11 cellular contexts compared by ENCODE assay signal in the genomic region with DNA sequence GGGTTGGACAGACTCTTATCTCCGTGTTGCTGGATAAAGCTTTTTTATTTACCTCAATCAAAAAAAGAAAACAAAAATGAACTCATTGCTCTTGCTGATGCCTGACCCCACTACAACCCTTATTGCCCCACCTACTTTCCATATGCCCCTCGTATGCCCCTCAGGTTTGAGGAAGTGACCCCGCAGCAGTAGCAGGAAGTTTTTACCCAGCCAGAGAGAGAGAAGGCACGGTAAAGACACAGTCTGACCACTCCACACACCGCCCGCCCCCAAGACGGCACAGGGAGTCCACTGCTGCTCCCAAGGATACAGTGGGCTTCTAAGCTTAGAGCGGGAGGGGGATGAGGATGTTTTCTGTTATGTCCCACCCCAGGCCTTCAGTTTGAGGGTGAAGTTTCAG. TPM values are rescaled to one million over a fixed set of nuclear protein-coding genes. Genes with fewer than 3 reads are reported as not detected.
DNase-seq lines count a peak whose midpoint lies in the region; ATAC-seq and TF ChIP-seq lines count a peak whose summit lies in the region.
"Had no signal": no experiment of that assay in that cellular context is flagged by ENCODE, and none has a peak within 500 bp of the region (broad histone marks: within the 10 kb centered on the region; RNA-seq: fewer than 3 reads in every experiment).

No MANE protein-coding gene starts in this region.

- H3K36me3 ChIP-seq in right atrium auricular region: peaks cover 52% of the 10 kb centered on the region
- peaks cover 53 to 57% (median 57%) of the 10 kb centered on the region in 3 donors for H3K36me3 ChIP-seq in tibial artery

- TF ChIP-seq CTCF in right atrium auricular region (IDR thresholded peaks at IDR 0.05) (no peak), tibial artery (IDR thresholded peaks at IDR 0.05) (no peak)

- no peak for DNase-seq in activated CD4-positive, alpha-beta memory T cell treated with anti-CD3 and anti-CD28 coated beads, Interleukin-2, amount 10 ng/mL, durations not matched to agents 7 days and 5 days
- DNase-seq in activated CD4-positive, alpha-beta memory T cell treated with anti-CD3 and anti-CD28 coated beads for 36 hours: no peak
- DNase-seq in T-cell (peak in 1 of 34 experiments; percentile 18), right atrium auricular region (ENCODE audit: low spot score) (no peak), tibial artery (peak in 1 of 2 donors; percentile 68), NCI-H774 (lab: John Stamatoyannopoulos, UW) (no peak), NCI-H748 (lab: John Stamatoyannopoulos, UW; ENCODE audit: unreplicated experiment) (no peak)
- DNase-seq: ACHN; activated naive CD4-positive, alpha-beta T cell treated with Interleukin-2 at 50 U/mL for 16 hours had no signal

- H3K9me3 ChIP-seq in right atrium auricular region (no peaks in the 10 kb centered on the region), tibial artery (no peaks in the 10 kb centered on the region)

- peaks cover 77% of the 10 kb centered on the region for H3K4me1 Mint-ChIP-seq in activated CD4-positive, alpha-beta memory T cell treated with anti-CD3 and anti-CD28 coated beads, Interleukin-2, amount 10 ng/mL, durations not matched to agents 7 days and 5 days
- peaks cover 47% of the 10 kb centered on the region for H3K4me1 Mint-ChIP-seq in activated CD4-positive, alpha-beta memory T cell treated with anti-CD3 and anti-CD28 coated beads for 36 hours (ENCODE audit: low read depth)
- H3K4me1 Mint-ChIP-seq in T-cell: peaks cover 77 to 93% (median 83%) of the 10 kb centered on the region in 3 donors

- peak overlapping the region; percentile 15 to 39 for H3K27ac ChIP-seq in right atrium auricular region
- H3K27ac ChIP-seq in tibial artery: peak overlapping the region; percentile 96 to 97

- no peak overlapping the region for H3K4me3 Mint-ChIP-seq in activated CD4-positive, alpha-beta memory T cell treated with anti-CD3 and anti-CD28 coated beads, Interleukin-2, amount 10 ng/mL, durations not matched to agents 7 days and 5 days
- H3K4me3 Mint-ChIP-seq in activated CD4-positive, alpha-beta memory T cell treated with anti-CD3 and anti-CD28 coated beads for 36 hours: no peak overlapping the region
- no peak overlapping the region for H3K4me3 Mint-ChIP-seq in T-cell

- CTCF ChIA-PET in activated CD4-positive, alpha-beta memory T cell treated with anti-CD3 and anti-CD28 coated beads, Interleukin-2, amount 10 ng/mL, durations not matched to agents 7 days and 5 days (lab: Charles Lee): interaction anchor here (0.9 to 16.1 kb wide), 4 partner anchors 9 to 197 kb away, joined by 3 to 225 read pairs (median 32); no protein-coding TSS in a partner anchor
- CTCF ChIA-PET in activated CD4-positive, alpha-beta memory T cell treated with anti-CD3 and anti-CD28 coated beads for 36 hours (lab: Charles Lee): interaction anchor here (1.0 to 2.6 kb wide), 4 partner anchors 10 to 87 kb away, joined by 3 to 14 read pairs (median 4); no protein-coding TSS in a partner anchor
- CTCF ChIA-PET in T-cell (lab: Charles Lee): interaction anchor here in 1 of 2 donors (0.7 to 4.4 kb wide), 3 partner anchors 28 to 638 kb away, joined by 3 to 18 read pairs (median 3); no protein-coding TSS in a partner anchor

- H3K27me3 Mint-ChIP-seq in activated CD4-positive, alpha-beta memory T cell treated with anti-CD3 and anti-CD28 coated beads, Interleukin-2, amount 10 ng/mL, durations not matched to agents 7 days and 5 days: no peaks in the 10 kb centered on the region
- H3K27me3 Mint-ChIP-seq in activated CD4-positive, alpha-beta memory T cell treated with anti-CD3 and anti-CD28 coated beads for 36 hours: no peaks in the 10 kb centered on the region
- no peaks in the 10 kb centered on the region for H3K27me3 Mint-ChIP-seq in T-cell

- H3K27ac Mint-ChIP-seq in activated CD4-positive, alpha-beta memory T cell treated with anti-CD3 and anti-CD28 coated beads, Interleukin-2, amount 10 ng/mL, durations not matched to agents 7 days and 5 days: peak overlapping the region; percentile 8
- H3K27ac Mint-ChIP-seq in activated CD4-positive, alpha-beta memory T cell treated with anti-CD3 and anti-CD28 coated beads for 36 hours: no peak overlapping the region
- H3K27ac Mint-ChIP-seq in T-cell: peak overlapping the region; percentile 56

- H3K4me3 ChIP-seq in right atrium auricular region (no peak overlapping the region), tibial artery (no peak overlapping the region)

- no peak for ATAC-seq in T-cell (replicated peaks in 1 of 4)
- ATAC-seq in GM19397 (IDR thresholded peaks at IDR 0.05; ENCODE audit: unreplicated experiment): no peak
- ATAC-seq: Panc1 had no signal

- H3K27me3 ChIP-seq in right atrium auricular region: no peaks in the 10 kb centered on the region
- H3K27me3 ChIP-seq in tibial artery: no peaks in the 10 kb centered on the region

- intact Hi-C loops in activated CD4-positive, alpha-beta memory T cell treated with anti-CD3 and anti-CD28 coated beads for 36 hours (cut with micrococcal nuclease): no loop called here
- intact Hi-C loops in tibial artery (cut with DNase I; ENCODE audit: low total_unique reads): no loop called here

- POLR2A ChIA-PET in activated CD4-positive, alpha-beta memory T cell treated with anti-CD3 and anti-CD28 coated beads, Interleukin-2, amount 10 ng/mL, durations not matched to agents 7 days and 5 days (lab: Charles Lee): interaction anchor here (0.7 to 4.3 kb wide), 8 partner anchors 9 to 272 kb away, joined by 3 to 47 read pairs (median 4); partner anchors contain the start of gene PLEKHO1
- POLR2A ChIA-PET in activated CD4-positive, alpha-beta memory T cell treated with anti-CD3 and anti-CD28 coated beads for 36 hours (lab: Charles Lee): no interaction called here
- POLR2A ChIA-PET in T-cell (lab: Charles Lee): interaction anchor here in 1 of 2 donors (0.7 kb wide), 1 partner anchor 8 kb away, joined by 5 read pairs; no protein-coding TSS in a partner anchor

- H3K9me3 Mint-ChIP-seq in activated CD4-positive, alpha-beta memory T cell treated with anti-CD3 and anti-CD28 coated beads, Interleukin-2, amount 10 ng/mL, durations not matched to agents 7 days and 5 days: no peaks in the 10 kb centered on the region
- H3K9me3 Mint-ChIP-seq in activated CD4-positive, alpha-beta memory T cell treated with anti-CD3 and anti-CD28 coated beads for 36 hours: no peaks in the 10 kb centered on the region
- H3K9me3 Mint-ChIP-seq in T-cell: no peaks in the 10 kb centered on the region

- H3K36me3 Mint-ChIP-seq in activated CD4-positive, alpha-beta memory T cell treated with anti-CD3 and anti-CD28 coated beads, Interleukin-2, amount 10 ng/mL, durations not matched to agents 7 days and 5 days (ENCODE audit: low read depth): peaks cover 61% of the 10 kb centered on the region
- H3K36me3 Mint-ChIP-seq in activated CD4-positive, alpha-beta memory T cell treated with anti-CD3 and anti-CD28 coated beads for 36 hours: peaks cover 30% of the 10 kb centered on the region
- H3K36me3 Mint-ChIP-seq in T-cell: peaks cover 38% of the 10 kb centered on the region

- peaks cover 0 to 28% of the 10 kb centered on the region in 2 donors for H3K4me1 ChIP-seq in right atrium auricular region
- H3K4me1 ChIP-seq in tibial artery: peaks cover 0 to 76% (median 35%) of the 10 kb centered on the region in 4 donors

RNA-seq across cellular contexts. Expression of gene PLEKHO1, which starts 9.8 kb away (rescaled TPM):
- total RNA-seq in activated CD4-positive, alpha-beta memory T cell treated with anti-CD3 and anti-CD28 coated beads, Interleukin-2, amount 10 ng/mL, durations not matched to agents 7 days and 5 days: 10 to 100 TPM; 89.8 to 92.9 TPM
- total RNA-seq in activated CD4-positive, alpha-beta memory T cell treated with anti-CD3 and anti-CD28 coated beads for 36 hours: 10 to 100 TPM; 28.7 to 31.8 TPM
- total RNA-seq in T-cell (100 to 1,000 TPM in 3 of 5 donors, 10 to 100 TPM in 2; 68.9 to 183 (median 154) TPM), right atrium auricular region (10 to 100 TPM; 21.2 to 77.4 TPM)
